In genomic region chr1:156421062-156421938, GRCh38 we compare ENCODE assay signal across 9 cellular contexts. TPM values are rescaled to one million over a fixed set of nuclear protein-coding genes. Genes with fewer than 3 reads are reported as not detected.
A peak's percentile ranks its signal among the peaks of the same experiment; 100 is the strongest.
DNase-seq lines count a peak whose midpoint lies in the region; ATAC-seq lines count a peak whose summit lies in the region.
"Had no signal": no experiment of that assay in that cellular context is flagged by ENCODE, and none has a peak within 500 bp of the region (broad histone marks: within the 10 kb centered on the region; RNA-seq: fewer than 3 reads in every experiment).

No MANE protein-coding gene starts in this region.

- 2% methylated on average over 56 to 69 of the region's 69 CpGs for WGBS in esophagus, 2 donors

- no peaks in the 10 kb centered on the region for H3K9me3 ChIP-seq in esophagus (ENCODE audit: control insufficient read depth in 2 of 2, insufficient read depth in 1 of 2, low read depth in 1 of 2, low read length in 1 of 2)
- H3K9me3 ChIP-seq in muscle layer of colon (ENCODE audit: low read length): no peaks in the 10 kb centered on the region

- H3K36me3 ChIP-seq in esophagus (ENCODE audit: control insufficient read depth in 2 of 2, insufficient read depth in 2 of 2, low read length in 1 of 2): no peaks in the 10 kb centered on the region
- no peaks in the 10 kb centered on the region for H3K36me3 ChIP-seq in muscle layer of colon (ENCODE audit: insufficient read depth, low read length)

- peak; percentile 72 for ATAC-seq in HG03439 (IDR thresholded peaks at IDR 0.05; ENCODE audit: unreplicated experiment)

- H3K9ac ChIP-seq in muscle layer of colon (ENCODE audit: low read length): no peak overlapping the region

- H3K4me1 ChIP-seq in esophagus (ENCODE audit: control insufficient read depth in 2 of 2, insufficient read depth in 2 of 2, low read length in 1 of 2) (peaks cover 13 to 14% of the 10 kb centered on the region in 2 donors), muscle layer of colon (ENCODE audit: insufficient read depth, low read length) (peaks cover 23% of the 10 kb centered on the region)

- DNase-seq in SIG-M5 treated with dmso at 0.1 percent for 504 hours (lab: John Stamatoyannopoulos, UW; ENCODE audit: unreplicated experiment) (peak; percentile 77), SIG-M5 (lab: John Stamatoyannopoulos, UW) (no peak), NCI-H69 (lab: John Stamatoyannopoulos, UW) (peak; percentile 87), activated T-cell treated with anti-CD3 and anti-CD28 coated beads for 48 hours (ENCODE audit: low read depth) (peak; percentile 63)
- DNase-seq in stimulated activated CD8-positive, alpha-beta memory T cell treated with anti-CD3 and anti-CD28 coated beads, Interleukin-7, amount 100 ng/mL, for 24 hours (ENCODE audit: low read depth): peak; percentile 47

- H3K27ac ChIP-seq in esophagus (ENCODE audit: low read depth in 2 of 2, low read length in 1 of 2): no peak overlapping the region
- H3K27ac ChIP-seq in muscle layer of colon (ENCODE audit: low read depth, low read length): no peak overlapping the region

- H3K27me3 ChIP-seq in esophagus (ENCODE audit: control insufficient read depth in 1 of 2, insufficient read depth in 2 of 2, low read length in 2 of 2) (peaks cover 0 to 11% of the 10 kb centered on the region in 2 donors), muscle layer of colon (ENCODE audit: control insufficient read depth in 1 of 2, insufficient read depth in 2 of 2, low read length in 2 of 2) (peaks cover 57 to 75% of the 10 kb centered on the region in 2 donors)

- H3K4me3 ChIP-seq in esophagus (ENCODE audit: low read depth in 1 of 2, low read length in 2 of 2) (peak overlapping the region; percentile 8 to 34), muscle layer of colon (ENCODE audit: low read depth in 1 of 2, low read length in 2 of 2) (peak overlapping the region; percentile 14 to 22)

RNA-seq across cellular contexts. Expression of gene RHBG, which starts 52.3 kb away (rescaled TPM):
- polyA plus RNA-seq in esophagus: 1 to 10 TPM; 2.3 TPM
- polyA plus RNA-seq: AG04450 had no signal
